Comparison of ENCODE assay signal across 7 cellular contexts in the genomic region with DNA sequence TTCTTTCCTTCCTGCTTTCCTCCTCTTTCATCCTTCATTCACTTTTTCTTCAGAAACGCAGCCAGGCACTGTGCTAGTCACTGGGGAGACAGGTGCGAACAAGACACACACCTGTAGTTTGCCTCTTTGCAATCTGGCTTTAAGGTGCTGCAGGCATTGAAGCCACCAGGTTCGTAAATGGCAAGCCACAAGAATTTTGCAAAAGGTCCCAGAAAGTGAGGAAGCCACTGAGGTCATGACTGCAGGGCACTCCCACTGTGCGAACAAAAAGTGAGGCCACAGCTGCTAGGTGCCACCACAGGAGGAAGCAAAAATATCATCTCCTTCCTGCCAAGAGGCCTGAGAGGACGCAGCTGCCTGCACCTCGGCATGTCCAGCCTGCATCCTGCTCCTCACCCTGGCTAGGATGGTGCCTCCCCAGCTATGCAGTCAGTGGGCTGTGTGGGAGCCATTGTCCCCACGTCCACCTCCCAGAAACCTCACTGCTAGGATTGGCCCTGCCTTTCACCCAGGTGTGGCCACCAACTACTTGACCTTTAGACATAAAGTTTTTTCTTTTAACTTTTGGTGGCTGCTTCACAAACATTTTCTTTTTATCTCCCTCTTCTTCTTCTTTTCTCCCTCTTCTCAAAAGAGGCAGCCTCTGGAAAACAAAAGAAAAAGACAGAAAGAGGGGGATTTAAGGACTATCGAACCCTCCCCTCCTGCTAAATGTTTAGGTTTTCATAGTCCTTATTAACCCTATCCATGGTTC.
A peak's percentile ranks its signal among the peaks of the same experiment; 100 is the strongest.
DNase-seq lines count a peak whose midpoint lies in the region; ATAC-seq, FAIRE-seq and TF ChIP-seq lines count a peak whose summit lies in the region.

No MANE protein-coding gene starts in this region.

- 82% methylated on average over 8 of the region's 8 CpGs; no CpG with 5 or more reads in 1 of the 2 experiments for WGBS in H1 (ENCODE audit: extremely low coverage in 1 of 2, insufficient coverage in 1 of 2, insufficient read length in 1 of 2, insufficient replicate concordance in 2 of 2, low coverage in 1 of 2, low lambda C conversion rate in 2 of 2, missing lambda C conversion rate in 1 of 2), 2 experiments
- 72 to 75% methylated on average over 8 of the region's 8 CpGs for WGBS in lower leg skin, 2 donors

- no peak for FAIRE-seq in H1 (lab: Jason Lieb, UNC)

- H3K9me3 ChIP-seq in H1 (ENCODE audit: insufficient read depth in 2 of 2, low read depth in 1 of 2, low read length in 1 of 2): no peaks in the 10 kb centered on the region

- H3K4me2 ChIP-seq in H1 (ENCODE audit: insufficient read depth in 1 of 2, low read depth in 2 of 2, low read length in 2 of 2): no peak overlapping the region

- peak overlapping the region; percentile 69 for H4K91ac ChIP-seq in H1 (replicated peaks; ENCODE audit: insufficient read length, low read length)

- peak overlapping the region; percentile 99; the same call in 1 of the 2 replicates for H2BK15ac ChIP-seq in H1 (ENCODE audit: low read length)

- peak overlapping the region; percentile 93 for H2AFZ ChIP-seq in H1 (ENCODE audit: low read length)

- ATAC-seq in GM19468 (IDR thresholded peaks at IDR 0.05; ENCODE audit: extremely low read depth, unreplicated experiment) (peak; percentile 83), HG03521 (IDR thresholded peaks at IDR 0.05; ENCODE audit: unreplicated experiment) (peak; percentile 49), GM19023 (IDR thresholded peaks at IDR 0.05; ENCODE audit: unreplicated experiment) (no peak)

- no peak overlapping the region; the same call in 1 of the 2 replicates for H4K8ac ChIP-seq in H1 (ENCODE audit: extremely low read depth, insufficient read depth, low read length)

- TF ChIP-seq CTCF in H1 (IDR thresholded peaks at IDR 0.05; ENCODE audit: control extremely low read depth in 1 of 3, insufficient read depth in 1 of 3, low read depth in 1 of 3, low read length in 3 of 3) (no peak), lower leg skin (IDR thresholded peaks at IDR 0.05) (no peak)

- H2BK120ac ChIP-seq in H1 (replicated peaks; ENCODE audit: low read depth, low read length): no peak overlapping the region

- H3K14ac ChIP-seq in H1 (ENCODE audit: insufficient read length): no peak overlapping the region

- CTCF ChIA-PET in H1 (lab: Charles Lee; ENCODE audit: partially characterized antibody): interaction anchor here (0.8 to 1.4 kb wide), 4 partner anchors 10 to 215 kb away, joined by 3 to 5 read pairs (median 4); no protein-coding TSS in a partner anchor

- no peaks in the 10 kb centered on the region for H3K79me2 ChIP-seq in H1 (ENCODE audit: control insufficient read depth in 1 of 2, insufficient read depth in 2 of 2, low read length in 2 of 2)

- no peaks in the 10 kb centered on the region for H3K79me1 ChIP-seq in H1 (ENCODE audit: low read depth, low read length)

- no peak for TF ChIP-seq RAD21 in H1 (IDR thresholded peaks at IDR 0.05 in 1 of 2, conservative IDR thresholded peaks at IDR 0.05 in 1 of 2; ENCODE audit: low read depth in 2 of 2, low read length in 2 of 2)

- peak overlapping the region; percentile 72; the same call in 1 of the 2 replicates for H2BK20ac ChIP-seq in H1 (ENCODE audit: low read length)

- H3K18ac ChIP-seq in H1 (ENCODE audit: extremely low read depth, low read length): peak overlapping the region; percentile 9; the same call in 1 of the 2 replicates

- no peaks in the 10 kb centered on the region for H3K23me2 ChIP-seq in H1 (ENCODE audit: low read depth, low read length)

- H3K27ac ChIP-seq in H1 (ENCODE audit: low read depth, low read length): no peak overlapping the region

- H3K36me3 ChIP-seq in H1 (ENCODE audit: control insufficient read depth in 2 of 4, insufficient read depth in 4 of 4, low read length in 3 of 4): no peaks in the 10 kb centered on the region

- no peak overlapping the region; the same call in 1 of the 2 replicates for H2BK5ac ChIP-seq in H1 (ENCODE audit: low read depth, low read length)

- no peak overlapping the region for H2AK5ac ChIP-seq in H1 (ENCODE audit: low read depth, low read length)

- H3K9ac ChIP-seq in H1 (replicated peaks in 1 of 4; ENCODE audit: extremely low read depth in 1 of 4, low read depth in 3 of 4, low read length in 3 of 4): no peak overlapping the region

- H3K27me3 ChIP-seq in H1 (replicated peaks in 1 of 4; ENCODE audit: control insufficient read depth in 3 of 4, extremely low read depth in 1 of 4, insufficient read depth in 3 of 4, low read length in 3 of 4): no peaks in the 10 kb centered on the region

- no peak overlapping the region for H4K5ac ChIP-seq in H1 (ENCODE audit: insufficient read length, low read depth, low read length)

- TF ChIP-seq POLR2A in H1 (IDR thresholded peaks at IDR 0.05; ENCODE audit: control extremely low read depth in 1 of 2, low read depth in 2 of 2, low read length in 2 of 2) (no peak), lower leg skin (IDR thresholded peaks at IDR 0.05) (no peak)

- peak; percentile 4 for DNase-seq in activated CD4-positive, CD25-positive, alpha-beta regulatory T cell treated with anti-CD3 and anti-CD28 coated beads, Interleukin-2, amount 50 U/mL, for 16 hours (ENCODE audit: low read depth, low spot score)
- DNase-seq in H1 (ENCODE audit: low read depth in 1 of 2, low spot score in 2 of 2) (no peak), lower leg skin (ENCODE audit: low spot score in 2 of 2) (no peak)
- DNase-seq in stimulated activated CD8-positive, alpha-beta memory T cell treated with anti-CD3 and anti-CD28 coated beads, Interleukin-7, amount 100 ng/mL, for 4 hours (ENCODE audit: low read depth in 2 of 2): peak; percentile 43 to 47

- POLR2A ChIA-PET in H1 (lab: Charles Lee; ENCODE audit: partially characterized antibody): no interaction called here

- peaks cover 0 to 3% (median 1%) of the 10 kb centered on the region in 4 experiments; a peak in 1 of 7 replicates for H3K4me1 ChIP-seq in H1 (replicated peaks in 1 of 4; ENCODE audit: control insufficient read depth in 3 of 4, insufficient read depth in 4 of 4, low read length in 3 of 4)

- H3K4ac ChIP-seq in H1 (replicated peaks; ENCODE audit: insufficient read length, low read depth, low read length): no peak overlapping the region

- H3K56ac ChIP-seq in H1 (replicated peaks; ENCODE audit: insufficient read length, low read depth, low read length): no peak overlapping the region

- no peak overlapping the region for H3K4me3 ChIP-seq in H1 (ENCODE audit: extremely low read depth in 1 of 4, insufficient read depth in 2 of 4, low read depth in 3 of 4, low read length in 4 of 4)
- H3K4me3 ChIP-seq in lower leg skin (ENCODE audit: low read depth, poor library complexity, severe bottlenecking): no peak overlapping the region

- no peak overlapping the region for H3K23ac ChIP-seq in H1 (ENCODE audit: insufficient read length)

- intact Hi-C loops in lower leg skin (cut with DNase I; ENCODE audit: low total_unique reads): no loop called here

- no peak for TF ChIP-seq EP300 in H1 (IDR thresholded peaks at IDR 0.05; ENCODE audit: borderline replicate concordance in 1 of 2, low read depth in 2 of 2, low read length in 2 of 2)

- H2BK12ac ChIP-seq in H1 (ENCODE audit: low read depth, low read length): peak overlapping the region; percentile 53; the same call in 1 of the 2 replicates

- no peaks in the 10 kb centered on the region for H4K20me1 ChIP-seq in H1 (replicated peaks in 1 of 2; ENCODE audit: control insufficient read depth in 1 of 2, insufficient read depth in 2 of 2, low read length in 2 of 2)

TF ChIP-seq in H1, 55 proteins besides CTCF, POLR2A, EP300 and RAD21:
- TF ChIP-seq GTF2F1 (IDR thresholded peaks at IDR 0.05; ENCODE audit: borderline replicate concordance, low read depth, low read length) (no peak), SIRT6 (IDR thresholded peaks at IDR 0.05; ENCODE audit: low read length) (no peak), POU5F1 (IDR thresholded peaks at IDR 0.05; ENCODE audit: low read depth, low read length) (no peak), CEBPB (IDR thresholded peaks at IDR 0.05; ENCODE audit: low read depth, low read length) (no peak), NANOG (IDR thresholded peaks at IDR 0.05; ENCODE audit: insufficient read depth, low read depth, low read length, poor library complexity, severe bottlenecking) (no peak), TCF12 (IDR thresholded peaks at IDR 0.05; ENCODE audit: low read depth, low read length) (no peak), JUND (IDR thresholded peaks at IDR 0.05; ENCODE audit: low read length) (no peak), BCL11A (IDR thresholded peaks at IDR 0.05; ENCODE audit: low read depth in 2 of 2, low read length in 2 of 2) (no peak), CTBP2 (IDR thresholded peaks at IDR 0.05; ENCODE audit: borderline replicate concordance, insufficient read depth, insufficient read length, low read length) (no peak), NRF1 (IDR thresholded peaks at IDR 0.05; ENCODE audit: low read depth, low read length) (no peak), FOSL1 (IDR thresholded peaks at IDR 0.05; ENCODE audit: insufficient read depth, low read depth, low read length) (no peak), SUZ12 (IDR thresholded peaks at IDR 0.05; ENCODE audit: low read length) (no peak)
- TF ChIP-seq, protein P1, sequence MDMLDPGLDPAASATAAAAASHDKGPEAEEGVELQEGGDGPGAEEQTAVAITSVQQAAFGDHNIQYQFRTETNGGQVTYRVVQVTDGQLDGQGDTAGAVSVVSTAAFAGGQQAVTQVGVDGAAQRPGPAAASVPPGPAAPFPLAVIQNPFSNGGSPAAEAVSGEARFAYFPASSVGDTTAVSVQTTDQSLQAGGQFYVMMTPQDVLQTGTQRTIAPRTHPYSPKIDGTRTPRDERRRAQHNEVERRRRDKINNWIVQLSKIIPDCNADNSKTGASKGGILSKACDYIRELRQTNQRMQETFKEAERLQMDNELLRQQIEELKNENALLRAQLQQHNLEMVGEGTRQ (IDR thresholded peaks at IDR 0.05; ENCODE audit: low read length): no peak

Comparison
In these comparisons a context has a peak if more than half of its experiments do, and no peak if none do; other contexts are left out.
1. DNase-seq: peak in activated CD4-positive, CD25-positive, alpha-beta regulatory T cell treated with anti-CD3 and anti-CD28 coated beads, Interleukin-2, amount 50 U/mL, for 16 hours (single experiment) and stimulated activated CD8-positive, alpha-beta memory T cell treated with anti-CD3 and anti-CD28 coated beads, Interleukin-7, amount 100 ng/mL, for 4 hours (2 of 2); none in H1 (0 of 2) and lower leg skin (0 of 2).